8 cellular contexts compared by ENCODE assay signal in the genomic region with DNA sequence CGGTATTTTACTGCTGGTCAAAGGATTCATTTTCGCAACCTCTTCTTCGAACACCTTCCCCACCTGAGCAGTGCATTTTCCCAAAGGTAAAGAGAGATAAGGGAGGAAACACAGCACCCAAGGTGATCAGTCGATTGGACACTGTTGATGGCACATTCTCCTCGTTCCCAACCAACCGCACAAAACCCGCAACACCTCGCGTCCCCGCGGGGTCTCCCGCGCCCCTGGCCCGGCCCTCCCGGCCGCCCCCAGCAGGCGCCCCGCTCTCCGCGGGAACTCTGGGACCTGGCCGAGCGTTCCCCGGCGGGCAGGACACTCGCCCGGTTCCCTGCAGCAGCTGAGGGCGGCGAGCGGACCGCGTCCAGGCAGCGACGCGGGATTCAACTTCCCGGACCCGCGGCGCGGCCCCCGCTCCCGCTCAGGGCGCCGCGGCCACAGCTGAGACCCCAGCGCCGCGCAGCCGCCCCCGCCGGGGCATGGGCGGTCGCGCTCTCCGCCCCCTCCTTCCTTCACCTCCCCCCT. TPM values are rescaled to one million over a fixed set of nuclear protein-coding genes. Genes with fewer than 3 reads are reported as not detected.
DNase-seq lines count a peak whose midpoint lies in the region; ATAC-seq and TF ChIP-seq lines count a peak whose summit lies in the region.

No MANE protein-coding gene starts in this region.

- H3K9ac ChIP-seq in NT2/D1 (ENCODE audit: insufficient read length, low read depth), result peak overlapping the region; percentile 66

- DNase-seq in GM06990 (ENCODE audit: extremely low read depth, insufficient read length) (no peak), NT2/D1 (ENCODE audit: low read depth, low spot score) (no peak), epithelial cell of esophagus (ENCODE audit: low read depth) (peak; percentile 16), A172 (ENCODE audit: low spot score) (no peak)
- no peak for DNase-seq in natural killer cell treated with Interleukin-12 subunit alpha and Interleukin-12 subunit beta and Interleukin-15 and Interleukin-18, amount 100 ng/mL, for 72 hours (ENCODE audit: low spot score)

- peak overlapping the region; percentile 89 for H3K4me3 Mint-ChIP-seq in natural killer cell treated with Interleukin-12 subunit alpha and Interleukin-12 subunit beta and Interleukin-15 and Interleukin-18, amount 100 ng/mL, for 72 hours

- no peaks in the 10 kb centered on the region for H3K9me3 Mint-ChIP-seq in natural killer cell treated with Interleukin-12 subunit alpha and Interleukin-12 subunit beta and Interleukin-15 and Interleukin-18, amount 100 ng/mL, for 72 hours

- ATAC-seq in GM21619 (IDR thresholded peaks at IDR 0.05; ENCODE audit: unreplicated experiment) (peak; percentile 26), HG03520 (IDR thresholded peaks at IDR 0.05; ENCODE audit: unreplicated experiment) (no peak), HG03097 (IDR thresholded peaks at IDR 0.05; ENCODE audit: low FRiP score, unreplicated experiment) (no peak)
- ATAC-seq in natural killer cell treated with Interleukin-12 subunit alpha and Interleukin-12 subunit beta and Interleukin-15 and Interleukin-18, amount 100 ng/mL, for 72 hours, result peak; percentile 19 to 41

- H3K4me1 ChIP-seq in NT2/D1 (ENCODE audit: insufficient read depth, insufficient read length), result no peaks in the 10 kb centered on the region

- H3K4me3 ChIP-seq in GM06990 (replicated peaks; ENCODE audit: low read depth, low read length), result peak overlapping the region; percentile 60
- H3K4me3 ChIP-seq in NT2/D1 (ENCODE audit: insufficient read length, low read depth), result peak overlapping the region; percentile 63
- peak overlapping the region; percentile 60 for H3K4me3 ChIP-seq in epithelial cell of esophagus (ENCODE audit: low read length)

- H3K27me3 ChIP-seq in GM06990 (replicated peaks; ENCODE audit: control insufficient read depth, insufficient read depth, low read length) (no peaks in the 10 kb centered on the region; the same call in 1 of the 2 replicates), NT2/D1 (ENCODE audit: insufficient read depth, insufficient read length) (peaks cover 45% of the 10 kb centered on the region)

- peaks cover 10 to 35% of the 10 kb centered on the region in 2 donors for H3K27me3 Mint-ChIP-seq in natural killer cell treated with Interleukin-12 subunit alpha and Interleukin-12 subunit beta and Interleukin-15 and Interleukin-18, amount 100 ng/mL, for 72 hours

- H3K36me3 Mint-ChIP-seq in natural killer cell treated with Interleukin-12 subunit alpha and Interleukin-12 subunit beta and Interleukin-15 and Interleukin-18, amount 100 ng/mL, for 72 hours, result no peaks in the 10 kb centered on the region

- H3K27ac Mint-ChIP-seq in natural killer cell treated with Interleukin-12 subunit alpha and Interleukin-12 subunit beta and Interleukin-15 and Interleukin-18, amount 100 ng/mL, for 72 hours, result peak overlapping the region in 1 of 2 donors; percentile 62

- TF ChIP-seq CTCF in GM06990 (IDR thresholded peaks at IDR 0.05; ENCODE audit: insufficient read depth, low read length, poor library complexity, severe bottlenecking), result no peak
- TF ChIP-seq CTCF in epithelial cell of esophagus (IDR thresholded peaks at IDR 0.05; ENCODE audit: insufficient read depth, low read depth, low read length, missing control alignments), result no peak

- peaks cover 21 to 30% of the 10 kb centered on the region in 2 donors for H3K4me1 Mint-ChIP-seq in natural killer cell treated with Interleukin-12 subunit alpha and Interleukin-12 subunit beta and Interleukin-15 and Interleukin-18, amount 100 ng/mL, for 72 hours (ENCODE audit: low read depth in 2 of 2)

- H3K9me3 ChIP-seq in NT2/D1 (ENCODE audit: insufficient read depth, low read length), result no peaks in the 10 kb centered on the region; the same call in 1 of the 2 replicates

- no peaks in the 10 kb centered on the region for H3K36me3 ChIP-seq in GM06990 (ENCODE audit: control insufficient read depth, insufficient read depth, low read length)
- no peaks in the 10 kb centered on the region for H3K36me3 ChIP-seq in NT2/D1 (ENCODE audit: insufficient read depth, insufficient read length, low read length)

RNA-seq across cellular contexts. Expression of a gene that starts 0.5 kb away (rescaled TPM):
- total RNA-seq in natural killer cell treated with Interleukin-12 subunit alpha and Interleukin-12 subunit beta and Interleukin-15 and Interleukin-18, amount 100 ng/mL, for 72 hours, result under 1 TPM; 0.26 to 0.45 TPM
- 2.9 and 6.5 TPM in 2 replicates for total RNA-seq in A172 (2014; rRNA removed; shearing (Covaris generic))

Comparison
In these comparisons a context has a peak if more than half of its experiments do, and no peak if none do; other contexts are left out.
1. ATAC-seq: peak in GM21619 (single experiment) and natural killer cell treated with Interleukin-12 subunit alpha and Interleukin-12 subunit beta and Interleukin-15 and Interleukin-18, amount 100 ng/mL, for 72 hours (2 of 2); none in HG03520 (single experiment) and HG03097 (single experiment).
2. Peak in every context shown above with its lines, with median percentiles within 50 percentile points of each other: H3K4me3 ChIP-seq.